ENCODE assay signal across 11 cellular contexts in the genomic region with DNA sequence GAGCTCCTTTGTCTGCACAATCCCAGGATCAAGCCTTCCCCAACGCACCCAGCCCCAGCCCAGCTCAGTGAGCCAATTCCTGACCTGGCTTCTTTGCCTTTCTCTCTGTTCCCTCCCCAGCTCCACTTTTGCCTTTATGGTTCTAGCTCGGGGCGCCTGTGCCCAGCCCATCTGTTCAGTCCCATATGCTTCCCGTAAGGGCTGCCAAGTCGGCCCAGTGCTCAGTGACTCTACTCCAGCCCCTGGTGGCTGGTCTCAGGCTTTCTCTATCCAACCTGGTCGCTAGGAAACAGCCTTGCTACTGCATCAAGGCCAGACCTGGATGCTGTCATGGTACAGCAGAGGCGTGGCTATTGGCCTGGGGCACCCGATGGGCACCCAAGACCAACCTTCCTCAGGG.
DNase-seq lines count a peak whose midpoint lies in the region; ATAC-seq and TF ChIP-seq lines count a peak whose summit lies in the region.
"Had no signal": no experiment of that assay in that cellular context is flagged by ENCODE, and none has a peak within 500 bp of the region (broad histone marks: within the 10 kb centered on the region; RNA-seq: fewer than 3 reads in every experiment).

No MANE protein-coding gene starts in this region.

- 0 out of 2 replicates have a peak, but pooled peaks have one; percentile 6 for TF ChIP-seq CTCF in BJ (IDR thresholded peaks at IDR 0.05; ENCODE audit: insufficient read depth, low read depth, low read length)
- TF ChIP-seq CTCF in HCT116 (IDR thresholded peaks at IDR 0.05 in 2 of 3, conservative IDR thresholded peaks at IDR 0.05 in 1 of 3; ENCODE audit: borderline replicate concordance in 1 of 3, insufficient read depth in 1 of 3, low read depth in 2 of 3, low read length in 2 of 3): 0 out of 6 replicates have a peak, but pooled peaks of 2 of the 3 experiments have one; percentile 9 to 15

- H3K9ac ChIP-seq in HCT116 (ENCODE audit: low read length): no peak overlapping the region

- DNase-seq in BJ (ENCODE audit: low read depth): no peak
- no peak for DNase-seq in HCT116 (ENCODE audit: low read depth, low spot score)
- peak; percentile 23 for DNase-seq in RPMI8226
- peak; percentile 66 for DNase-seq in islet precursor cell
- no peak for DNase-seq in GDM1 (lab: John Stamatoyannopoulos, UW)
- DNase-seq in mesenteric fat pad (ENCODE audit: low spot score): no peak
- DNase-seq: stimulated activated CD4-positive, alpha-beta T cell treated with anti-CD3 and anti-CD28 coated beads, Interleukin-2, amount 100 ng/mL, for 24 hours; stomach had no signal

- TF ChIP-seq RAD21 in HCT116 (IDR thresholded peaks at IDR 0.05; ENCODE audit: low read depth): no peak

- no peaks in the 10 kb centered on the region for H4K20me1 ChIP-seq in HCT116 (ENCODE audit: insufficient read depth)

- no peak overlapping the region for H3K4me3 ChIP-seq in BJ (ENCODE audit: low read depth, low read length)
- H3K4me3 ChIP-seq in HCT116 (replicated peaks in 1 of 2; ENCODE audit: low read depth in 1 of 2, low read length in 2 of 2): no peak overlapping the region
- H3K4me3 ChIP-seq: stomach had no signal

- H3K9me3 ChIP-seq in HCT116 (ENCODE audit: control insufficient read depth in 1 of 2, insufficient read depth in 1 of 2, low read depth in 1 of 2, low read length in 2 of 2): peaks cover 11 to 13% of the 10 kb centered on the region in 2 experiments; a peak in 3 of 4 replicates

- H3K36me3 ChIP-seq in BJ (ENCODE audit: control insufficient read depth, insufficient read depth, low read length): no peaks in the 10 kb centered on the region
- no peaks in the 10 kb centered on the region for H3K36me3 ChIP-seq in HCT116 (ENCODE audit: control insufficient read depth in 1 of 2, insufficient read depth in 2 of 2, low read length in 2 of 2)
- H3K36me3 ChIP-seq: stomach had no signal

- no TSS peak for BruUV-seq in HCT116 (replicated peaks; lab: Mats Ljungman, UMichigan)

- RAD21 ChIA-PET in HCT116 (lab: Charles Lee; ENCODE audit: low non-redundant PET in 1 of 2, low total read pairs in 2 of 2, uncharacterized antibody in 2 of 2, unreplicated experiment in 2 of 2): no interaction called here

- intact Hi-C loops in HCT116 (cut with micrococcal nuclease): no loop called here

- no peaks in the 10 kb centered on the region for H3K9me2 ChIP-seq in HCT116 (ENCODE audit: insufficient read depth)

- CTCF ChIA-PET in BJ (lab: Yijun Ruan, JAX): interaction anchor here (5.4 kb wide), 1 partner anchor 193 kb away, joined by 22 read pairs; no protein-coding TSS in a partner anchor
- CTCF ChIA-PET in HCT116 (lab: Charles Lee): no interaction called here

- peaks cover 2% of the 10 kb centered on the region; the same call in 1 of the 2 replicates for H3K27me3 ChIP-seq in BJ (ENCODE audit: control insufficient read depth, insufficient read depth, low read length)
- H3K27me3 ChIP-seq in HCT116 (ENCODE audit: insufficient read depth, low read length): peaks cover 22% of the 10 kb centered on the region

- no peak overlapping the region for H3K27ac ChIP-seq in HCT116 (ENCODE audit: low read depth, low read length)
- H3K27ac ChIP-seq: stomach had no signal

- H3K4me1 ChIP-seq in HCT116 (ENCODE audit: control insufficient read depth in 1 of 2, insufficient read depth in 2 of 2, low read length in 2 of 2): no peaks in the 10 kb centered on the region
- H3K4me1 ChIP-seq: stomach had no signal

- H3K4me2 ChIP-seq in HCT116 (ENCODE audit: low read length): no peak overlapping the region

- no peaks in the 10 kb centered on the region for H3K79me2 ChIP-seq in HCT116 (ENCODE audit: insufficient read depth, low read length)

- POLR2A ChIA-PET in BJ (lab: Charles Lee) (no interaction called here), HCT116 (lab: Charles Lee) (no interaction called here)

- TF ChIP-seq POLR2A in HCT116 (IDR thresholded peaks at IDR 0.05; ENCODE audit: borderline replicate concordance, extremely low read depth, insufficient read depth, insufficient read length): no peak

- ATAC-seq in HCT116 (peak; percentile 63; the same call in 1 of the 2 replicates), GM19328 (IDR thresholded peaks at IDR 0.05; ENCODE audit: unreplicated experiment) (no peak), HG03175 (IDR thresholded peaks at IDR 0.05; ENCODE audit: unreplicated experiment) (no peak)
- ATAC-seq: activated CD4-positive, CD25-positive, alpha-beta regulatory T cell treated with anti-CD3 and anti-CD28 coated beads, Interleukin-2, amount 50 U/mL, for 24 hours had no signal

- H2AFZ ChIP-seq in HCT116 (ENCODE audit: low read depth, low read length, poor library complexity, severe bottlenecking): no peak overlapping the region

TF ChIP-seq in HCT116, 20 proteins besides CTCF, POLR2A, EP300 and RAD21:
- TF ChIP-seq POLR2AphosphoS5 (IDR thresholded peaks at IDR 0.05; ENCODE audit: low read depth, low read length) (no peak), SRF (IDR thresholded peaks at IDR 0.05; ENCODE audit: low read depth) (no peak), ZFX (IDR thresholded peaks at IDR 0.05) (no peak), ELF1 (IDR thresholded peaks at IDR 0.05; ENCODE audit: borderline replicate concordance, low read depth) (no peak), TCF7L2 (IDR thresholded peaks at IDR 0.05; ENCODE audit: borderline replicate concordance, extremely low read depth, insufficient read depth, insufficient read length) (no peak), EZH2phosphoT487 (IDR thresholded peaks at IDR 0.05; ENCODE audit: borderline replicate concordance) (no peak), ZNF274 (IDR thresholded peaks at IDR 0.05; ENCODE audit: low read depth, low read length) (no peak), EGR1 (IDR thresholded peaks at IDR 0.05; ENCODE audit: low read depth) (no peak), YY1 (IDR thresholded peaks at IDR 0.05; ENCODE audit: extremely low read depth, insufficient replicate concordance, low read depth, low read length) (no peak)
- TF ChIP-seq, protein P1, sequence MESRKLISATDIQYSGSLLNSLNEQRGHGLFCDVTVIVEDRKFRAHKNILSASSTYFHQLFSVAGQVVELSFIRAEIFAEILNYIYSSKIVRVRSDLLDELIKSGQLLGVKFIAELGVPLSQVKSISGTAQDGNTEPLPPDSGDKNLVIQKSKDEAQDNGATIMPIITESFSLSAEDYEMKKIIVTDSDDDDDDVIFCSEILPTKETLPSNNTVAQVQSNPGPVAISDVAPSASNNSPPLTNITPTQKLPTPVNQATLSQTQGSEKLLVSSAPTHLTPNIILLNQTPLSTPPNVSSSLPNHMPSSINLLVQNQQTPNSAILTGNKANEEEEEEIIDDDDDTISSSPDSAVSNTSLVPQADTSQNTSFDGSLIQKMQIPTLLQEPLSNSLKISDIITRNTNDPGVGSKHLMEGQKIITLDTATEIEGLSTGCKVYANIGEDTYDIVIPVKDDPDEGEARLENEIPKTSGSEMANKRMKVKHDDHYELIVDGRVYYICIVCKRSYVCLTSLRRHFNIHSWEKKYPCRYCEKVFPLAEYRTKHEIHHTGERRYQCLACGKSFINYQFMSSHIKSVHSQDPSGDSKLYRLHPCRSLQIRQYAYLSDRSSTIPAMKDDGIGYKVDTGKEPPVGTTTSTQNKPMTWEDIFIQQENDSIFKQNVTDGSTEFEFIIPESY (IDR thresholded peaks at IDR 0.05; ENCODE audit: extremely low read depth, insufficient replicate concordance, low read length): no peak
- TF ChIP-seq, protein P2, sequence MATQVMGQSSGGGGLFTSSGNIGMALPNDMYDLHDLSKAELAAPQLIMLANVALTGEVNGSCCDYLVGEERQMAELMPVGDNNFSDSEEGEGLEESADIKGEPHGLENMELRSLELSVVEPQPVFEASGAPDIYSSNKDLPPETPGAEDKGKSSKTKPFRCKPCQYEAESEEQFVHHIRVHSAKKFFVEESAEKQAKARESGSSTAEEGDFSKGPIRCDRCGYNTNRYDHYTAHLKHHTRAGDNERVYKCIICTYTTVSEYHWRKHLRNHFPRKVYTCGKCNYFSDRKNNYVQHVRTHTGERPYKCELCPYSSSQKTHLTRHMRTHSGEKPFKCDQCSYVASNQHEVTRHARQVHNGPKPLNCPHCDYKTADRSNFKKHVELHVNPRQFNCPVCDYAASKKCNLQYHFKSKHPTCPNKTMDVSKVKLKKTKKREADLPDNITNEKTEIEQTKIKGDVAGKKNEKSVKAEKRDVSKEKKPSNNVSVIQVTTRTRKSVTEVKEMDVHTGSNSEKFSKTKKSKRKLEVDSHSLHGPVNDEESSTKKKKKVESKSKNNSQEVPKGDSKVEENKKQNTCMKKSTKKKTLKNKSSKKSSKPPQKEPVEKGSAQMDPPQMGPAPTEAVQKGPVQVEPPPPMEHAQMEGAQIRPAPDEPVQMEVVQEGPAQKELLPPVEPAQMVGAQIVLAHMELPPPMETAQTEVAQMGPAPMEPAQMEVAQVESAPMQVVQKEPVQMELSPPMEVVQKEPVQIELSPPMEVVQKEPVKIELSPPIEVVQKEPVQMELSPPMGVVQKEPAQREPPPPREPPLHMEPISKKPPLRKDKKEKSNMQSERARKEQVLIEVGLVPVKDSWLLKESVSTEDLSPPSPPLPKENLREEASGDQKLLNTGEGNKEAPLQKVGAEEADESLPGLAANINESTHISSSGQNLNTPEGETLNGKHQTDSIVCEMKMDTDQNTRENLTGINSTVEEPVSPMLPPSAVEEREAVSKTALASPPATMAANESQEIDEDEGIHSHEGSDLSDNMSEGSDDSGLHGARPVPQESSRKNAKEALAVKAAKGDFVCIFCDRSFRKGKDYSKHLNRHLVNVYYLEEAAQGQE (IDR thresholded peaks at IDR 0.05; ENCODE audit: low read depth): no peak

Comparison
In these comparisons a context has a peak if more than half of its experiments do, and no peak if none do; other contexts are left out.
1. DNase-seq: peak in RPMI8226 (single experiment) and islet precursor cell (single experiment); none in BJ (single experiment), HCT116 (single experiment), GDM1 (single experiment) and mesenteric fat pad (single experiment).